2 cellular contexts compared by ENCODE assay signal in genomic region chr1:210689741-210690635, GRCh38.
TF ChIP-seq lines count a peak whose summit lies in the region.

No MANE protein-coding gene starts in this region.

TF ChIP-seq in IMR-90, 13 proteins besides CTCF, POLR2A, EP300 and RAD21:
- no peak for TF ChIP-seq USF2 (IDR thresholded peaks at IDR 0.05; ENCODE audit: low read depth, low read length)
- no peak for TF ChIP-seq BHLHE40 (IDR thresholded peaks at IDR 0.05; ENCODE audit: low read depth, low read length)
- no peak for TF ChIP-seq MXI1 (IDR thresholded peaks at IDR 0.05; ENCODE audit: borderline replicate concordance, low read depth, low read length)
- no peak for TF ChIP-seq MAZ (IDR thresholded peaks at IDR 0.05; ENCODE audit: borderline replicate concordance, low read depth, low read length)
- TF ChIP-seq MAFK (IDR thresholded peaks at IDR 0.05; ENCODE audit: low read depth, low read length) = no peak
- no peak for TF ChIP-seq CEBPB (IDR thresholded peaks at IDR 0.05; ENCODE audit: low read depth, low read length)
- no peak for TF ChIP-seq CHD1 (IDR thresholded peaks at IDR 0.05; ENCODE audit: low read depth, low read length)
- no peak for TF ChIP-seq SMC3 (IDR thresholded peaks at IDR 0.05; ENCODE audit: low read depth, low read length)
- no peak for TF ChIP-seq NFE2L2 (IDR thresholded peaks at IDR 0.05; ENCODE audit: low read depth, low read length)
- TF ChIP-seq, protein P1, sequence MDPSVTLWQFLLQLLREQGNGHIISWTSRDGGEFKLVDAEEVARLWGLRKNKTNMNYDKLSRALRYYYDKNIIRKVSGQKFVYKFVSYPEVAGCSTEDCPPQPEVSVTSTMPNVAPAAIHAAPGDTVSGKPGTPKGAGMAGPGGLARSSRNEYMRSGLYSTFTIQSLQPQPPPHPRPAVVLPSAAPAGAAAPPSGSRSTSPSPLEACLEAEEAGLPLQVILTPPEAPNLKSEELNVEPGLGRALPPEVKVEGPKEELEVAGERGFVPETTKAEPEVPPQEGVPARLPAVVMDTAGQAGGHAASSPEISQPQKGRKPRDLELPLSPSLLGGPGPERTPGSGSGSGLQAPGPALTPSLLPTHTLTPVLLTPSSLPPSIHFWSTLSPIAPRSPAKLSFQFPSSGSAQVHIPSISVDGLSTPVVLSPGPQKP (IDR thresholded peaks at IDR 0.05; ENCODE audit: borderline replicate concordance, low read depth, low read length) = no peak

TF ChIP-seq in SK-N-SH, 30 proteins besides CTCF, POLR2A, EP300 and RAD21 (continued from another document):
- TF ChIP-seq PBX3 (IDR thresholded peaks at IDR 0.05) (no peak), MAX (IDR thresholded peaks at IDR 0.05; ENCODE audit: low read depth) (no peak), MXI1 (IDR thresholded peaks at IDR 0.05; ENCODE audit: low read depth, low read length) (no peak), TCF12 (IDR thresholded peaks at IDR 0.05) (no peak), SMC3 (IDR thresholded peaks at IDR 0.05; ENCODE audit: low read depth, low read length) (no peak), TAF1 (IDR thresholded peaks at IDR 0.05; ENCODE audit: borderline replicate concordance, low read depth, low read length) (no peak), TEAD4 (IDR thresholded peaks at IDR 0.05; ENCODE audit: borderline replicate concordance, insufficient read depth) (no peak), GATA2 (CRISPR knock-in tag; IDR thresholded peaks at IDR 0.05) (no peak), RFX5 (IDR thresholded peaks at IDR 0.05; ENCODE audit: low read length) (no peak), YY1 (IDR thresholded peaks at IDR 0.05; ENCODE audit: low read depth) (no peak), FOXM1 (IDR thresholded peaks at IDR 0.05; ENCODE audit: low read depth) (no peak), CHD2 (IDR thresholded peaks at IDR 0.05; ENCODE audit: low read length, partially characterized antibody) (no peak), MEF2A (IDR thresholded peaks at IDR 0.05; ENCODE audit: borderline replicate concordance, low read depth) (no peak), FOSL2 (IDR thresholded peaks at IDR 0.05; ENCODE audit: borderline replicate concordance, low read depth) (no peak), GABPA (IDR thresholded peaks at IDR 0.05; ENCODE audit: low read depth) (no peak), USF1 (IDR thresholded peaks at IDR 0.05; ENCODE audit: borderline replicate concordance, low read depth) (no peak), NFIC (IDR thresholded peaks at IDR 0.05; ENCODE audit: borderline replicate concordance) (no peak)
